1 cellular context compared by ENCODE assay signal in the genomic region with DNA sequence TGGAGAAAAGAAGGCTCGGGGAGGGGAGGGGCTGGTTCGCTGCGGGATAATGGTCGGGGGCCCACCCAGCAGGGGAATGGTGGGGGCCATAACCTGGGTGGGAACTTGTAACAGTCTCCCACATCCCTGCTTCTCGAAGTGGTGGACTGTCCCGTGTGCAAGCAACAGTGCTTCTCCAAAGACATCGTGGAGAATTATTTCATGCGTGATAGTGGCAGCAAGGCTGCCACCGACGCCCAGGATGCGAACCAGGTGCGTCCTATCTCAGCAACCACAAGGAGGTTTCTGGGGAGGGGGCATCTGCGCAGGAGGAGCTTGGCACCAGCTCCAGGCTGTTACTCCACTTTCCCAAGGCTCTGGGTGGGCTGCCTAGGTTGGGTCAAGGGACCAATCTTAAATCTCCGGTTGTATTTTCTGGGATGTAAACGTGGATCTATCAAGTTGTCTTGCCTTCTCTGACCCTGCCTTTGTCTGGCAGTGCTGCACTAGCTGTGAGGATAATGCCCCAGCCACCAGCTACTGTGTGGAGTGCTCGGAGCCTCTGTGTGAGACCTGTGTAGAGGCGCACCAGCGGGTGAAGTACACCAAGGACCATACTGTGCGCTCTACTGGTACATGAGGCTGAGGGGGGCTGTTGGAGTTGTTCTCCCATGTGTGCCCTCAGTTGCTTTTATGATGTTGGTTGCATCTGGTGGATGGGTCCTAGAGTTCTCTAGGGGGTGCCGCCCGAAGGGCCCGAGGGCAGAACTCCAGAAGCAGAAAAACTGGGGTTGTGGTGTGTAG.
TF ChIP-seq lines count a peak whose summit lies in the region.

No MANE protein-coding gene starts in this region.

TF ChIP-seq in HCT116, 20 proteins besides CTCF, POLR2A, EP300 and RAD21 (continued from another document):
- TF ChIP-seq REST (IDR thresholded peaks at IDR 0.05; ENCODE audit: low read depth) (no peak), YY1 (IDR thresholded peaks at IDR 0.05; ENCODE audit: extremely low read depth, insufficient replicate concordance, low read depth, low read length) (no peak), EZH2phosphoT487 (IDR thresholded peaks at IDR 0.05; ENCODE audit: borderline replicate concordance) (no peak), CEBPB (IDR thresholded peaks at IDR 0.05; ENCODE audit: low read depth) (no peak)
TF ChIP-seq in HCT116: peak in this region for 0.
